ENCODE assay signal across 32 cellular contexts in the genomic region with DNA sequence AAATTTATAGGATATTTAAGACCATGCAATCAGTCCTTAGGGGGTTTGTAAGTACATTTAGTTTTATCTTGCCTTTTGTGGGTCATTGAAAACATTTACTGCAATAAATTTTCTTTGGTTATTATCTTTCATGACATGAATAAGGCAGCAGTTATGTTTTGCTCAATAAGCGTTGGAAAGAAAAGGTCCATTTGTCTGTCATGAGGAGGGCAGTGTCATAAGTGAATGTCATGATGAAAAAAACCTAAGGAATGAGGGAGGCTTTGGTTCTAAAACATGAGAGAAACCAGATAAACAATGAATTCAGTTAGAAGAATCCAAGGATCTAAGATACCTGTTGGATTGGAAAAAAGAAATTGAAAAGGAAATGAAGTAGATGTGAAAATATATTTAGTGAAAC.
"Had no signal": no experiment of that assay in that cellular context is flagged by ENCODE, and none has a peak within 500 bp of the region (broad histone marks: within the 10 kb centered on the region; RNA-seq: fewer than 3 reads in every experiment).

No MANE protein-coding gene starts in this region.

- H3K4me1 ChIP-seq: SJSA1 had no signal

- H3K27ac ChIP-seq: SJSA1, VCaP had no signal

- DNase-seq: activated B cell treated with CpG ODN at 0.5 μM for 24 hours; activated CD4-positive, alpha-beta memory T cell treated with anti-CD3 and anti-CD28 coated beads, Interleukin-2, amount 10 ng/mL, durations not matched to agents 7 days and 5 days; activated CD4-positive, alpha-beta T cell treated with anti-CD3 and anti-CD28 coated beads for 1 hour; activated CD4-positive, alpha-beta T cell treated with anti-CD3 and anti-CD28 coated beads for 48 hours; activated CD8-positive, alpha-beta memory T cell treated with anti-CD3 and anti-CD28 coated beads for 24 hours; activated CD8-positive, alpha-beta memory T cell treated with anti-CD3 and anti-CD28 coated beads, Interleukin-2, amount 10 ng/mL, durations not matched to agents 7 days and 5 days; activated CD8-positive, alpha-beta memory T cell treated with anti-CD3 and anti-CD28 coated beads, Interleukin-2, amount 50 U/mL, for 48 hours; activated effector memory CD4-positive, alpha-beta T cell treated with Interleukin-2 at 50 U/mL for 16 hours; activated naive CD4-positive, alpha-beta T cell treated with anti-CD3 and anti-CD28 coated beads, Interleukin-2, amount 50 U/mL, for 16 hours; activated naive CD8-positive, alpha-beta T cell treated with anti-CD3 and anti-CD28 coated beads for 36 hours; activated T-cell treated with anti-CD3 and anti-CD28 coated beads, Interleukin-2, amount 50 U/mL, for 48 hours; caudate nucleus; Kasumi-1; KG1; MG63; MV-4-11; NCI-H1092 treated with DMSO at 0.1 percent for 48 hours; NCI-H1417; NCI-H146; NCI-H187; NCI-H2029 treated with DMSO at 0.1 percent for 48 hours; NCI-H2107; NCI-H2171; NCI-H446; NCI-H524; SHP77 treated with DMSO at 0.1 percent for 48 hours; T-cell; T-helper 17 cell; T-helper 9 cell had no signal

- H3K9me3 ChIP-seq: MG63, SJSA1 had no signal

- H3K27me3 ChIP-seq: MG63, SJSA1 had no signal

- H3K4me1 Mint-ChIP-seq: activated B cell treated with CpG ODN at 0.5 μM for 24 hours; activated CD4-positive, alpha-beta memory T cell treated with anti-CD3 and anti-CD28 coated beads, Interleukin-2, amount 10 ng/mL, durations not matched to agents 7 days and 5 days; activated CD8-positive, alpha-beta memory T cell treated with anti-CD3 and anti-CD28 coated beads, Interleukin-2, amount 10 ng/mL, durations not matched to agents 7 days and 5 days; activated naive CD8-positive, alpha-beta T cell treated with anti-CD3 and anti-CD28 coated beads for 36 hours; T-cell; T-helper 17 cell had no signal

- H3K4me3 ChIP-seq: MG63, SJSA1 had no signal

- H3K4me3 Mint-ChIP-seq: activated B cell treated with CpG ODN at 0.5 μM for 24 hours; activated CD4-positive, alpha-beta memory T cell treated with anti-CD3 and anti-CD28 coated beads, Interleukin-2, amount 10 ng/mL, durations not matched to agents 7 days and 5 days; activated CD8-positive, alpha-beta memory T cell treated with anti-CD3 and anti-CD28 coated beads, Interleukin-2, amount 10 ng/mL, durations not matched to agents 7 days and 5 days; activated naive CD8-positive, alpha-beta T cell treated with anti-CD3 and anti-CD28 coated beads for 36 hours; T-cell; T-helper 17 cell had no signal

- H3K9me3 Mint-ChIP-seq: activated B cell treated with CpG ODN at 0.5 μM for 24 hours had no signal

- H3K27ac Mint-ChIP-seq: activated B cell treated with CpG ODN at 0.5 μM for 24 hours; activated CD4-positive, alpha-beta memory T cell treated with anti-CD3 and anti-CD28 coated beads, Interleukin-2, amount 10 ng/mL, durations not matched to agents 7 days and 5 days; activated CD8-positive, alpha-beta memory T cell treated with anti-CD3 and anti-CD28 coated beads, Interleukin-2, amount 10 ng/mL, durations not matched to agents 7 days and 5 days; activated naive CD8-positive, alpha-beta T cell treated with anti-CD3 and anti-CD28 coated beads for 36 hours; brain; T-cell; T-helper 17 cell had no signal

- H3K36me3 ChIP-seq: MG63 had no signal

- H3K36me3 Mint-ChIP-seq: activated CD8-positive, alpha-beta memory T cell treated with anti-CD3 and anti-CD28 coated beads, Interleukin-2, amount 10 ng/mL, durations not matched to agents 7 days and 5 days; activated naive CD8-positive, alpha-beta T cell treated with anti-CD3 and anti-CD28 coated beads for 36 hours; T-cell had no signal

- H3K27me3 Mint-ChIP-seq: activated B cell treated with CpG ODN at 0.5 μM for 24 hours; activated CD4-positive, alpha-beta memory T cell treated with anti-CD3 and anti-CD28 coated beads, Interleukin-2, amount 10 ng/mL, durations not matched to agents 7 days and 5 days; activated CD8-positive, alpha-beta memory T cell treated with anti-CD3 and anti-CD28 coated beads, Interleukin-2, amount 10 ng/mL, durations not matched to agents 7 days and 5 days; activated naive CD8-positive, alpha-beta T cell treated with anti-CD3 and anti-CD28 coated beads for 36 hours; brain; T-cell; T-helper 17 cell had no signal
